In the genomic region with DNA sequence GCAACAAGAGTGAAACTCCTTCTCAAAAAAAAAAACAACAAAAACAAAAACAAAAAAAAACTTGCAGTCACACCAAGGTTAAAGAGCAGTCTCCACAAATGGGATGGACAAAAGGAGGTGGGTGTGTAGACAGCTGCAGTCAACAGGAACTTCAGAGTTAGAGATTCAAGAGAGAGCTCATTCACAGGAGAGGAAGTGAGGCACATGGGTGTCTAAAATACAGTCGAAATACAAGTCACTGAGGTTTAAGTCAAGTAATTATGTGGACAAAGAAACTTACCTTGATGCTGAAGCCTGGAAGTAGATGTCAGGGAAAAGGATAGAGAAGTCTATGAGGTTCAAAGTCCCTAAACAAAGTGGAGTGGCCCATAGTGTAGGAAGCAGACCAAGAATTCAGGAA, we compare ENCODE assay signal across 25 cellular contexts.
"Had no signal": no experiment of that assay in that cellular context is flagged by ENCODE, and none has a peak within 500 bp of the region (broad histone marks: within the 10 kb centered on the region; RNA-seq: fewer than 3 reads in every experiment).

No MANE protein-coding gene starts in this region.

- H3K27ac ChIP-seq: brain microvascular endothelial cell, coronary artery had no signal

- ATAC-seq: activated CD4-positive, CD25-positive, alpha-beta regulatory T cell treated with anti-CD3 and anti-CD28 coated beads, Interleukin-2, amount 50 U/mL, for 24 hours; activated CD8-positive, alpha-beta memory T cell treated with anti-CD3 and anti-CD28 coated beads, Interleukin-2, amount 10 ng/mL, durations not matched to agents 7 days and 5 days; activated CD8-positive, alpha-beta T cell treated with anti-CD3 and anti-CD28 coated beads, Interleukin-2, amount 10 ng/mL, durations not matched to agents 7 days and 5 days; esophagus mucosa; WTC11 had no signal

- H3K4me3 ChIP-seq: coronary artery, dorsolateral prefrontal cortex had no signal

- H3K27me3 ChIP-seq: brain microvascular endothelial cell, dorsolateral prefrontal cortex had no signal

- DNase-seq: activated CD4-positive, alpha-beta T cell treated with anti-CD3 and anti-CD28 coated beads for 48 hours; activated CD4-positive, alpha-beta T cell treated with anti-CD3 and anti-CD28 coated beads, Interleukin-2, amount 50 U/mL, for 1 hour; activated CD4-positive, alpha-beta T cell treated with anti-CD3 and anti-CD28 coated beads, Interleukin-2, amount 50 U/mL, for 48 hours; activated CD8-positive, alpha-beta memory T cell treated with anti-CD3 and anti-CD28 coated beads, Interleukin-2, amount 10 ng/mL, durations not matched to agents 7 days and 5 days; activated CD8-positive, alpha-beta memory T cell treated with anti-CD3 and anti-CD28 coated beads, Interleukin-2, amount 50 U/mL, for 4 hours; activated CD8-positive, alpha-beta T cell treated with anti-CD3 and anti-CD28 coated beads, Interleukin-2, amount 10 ng/mL, durations not matched to agents 7 days and 5 days; activated effector memory CD4-positive, alpha-beta T cell treated with anti-CD3 and anti-CD28 coated beads, Interleukin-2, amount 50 U/mL, for 16 hours; activated naive CD4-positive, alpha-beta T cell treated with anti-CD3 and anti-CD28 coated beads for 36 hours; activated naive CD8-positive, alpha-beta T cell treated with anti-CD3 and anti-CD28 coated beads for 36 hours; activated T-cell treated with anti-CD3 and anti-CD28 coated beads, Interleukin-2, amount 50 U/mL, for 1 hour; activated T-cell treated with anti-CD3 and anti-CD28 coated beads, Interleukin-2, amount 50 U/mL, for 48 hours; amniotic stem cell; anterior cingulate cortex; brain microvascular endothelial cell; dorsolateral prefrontal cortex; effector memory CD4-positive, alpha-beta T cell; endodermal cell; foreskin fibroblast; head of caudate nucleus; hippocampal formation; T-helper 2 cell had no signal
